Comparison of ENCODE assay signal across 8 cellular contexts in genomic region chr6:148520109-148520841, GRCh38.
DNase-seq lines count a peak whose midpoint lies in the region; ATAC-seq, FAIRE-seq and TF ChIP-seq lines count a peak whose summit lies in the region.

No MANE protein-coding gene starts in this region.

- no peaks in the 10 kb centered on the region for H3K27me3 Mint-ChIP-seq in mesothelial cell of epicardium (ENCODE audit: low read depth)

- no peak for TF ChIP-seq CTCF in mesothelial cell of epicardium (IDR thresholded peaks at IDR 0.05; ENCODE audit: unreplicated experiment)

- peaks cover 27% of the 10 kb centered on the region for H3K36me3 Mint-ChIP-seq in mesothelial cell of epicardium

- peak overlapping the region in 12 of 21 experiments; percentile 6 to 77 (median 38) for H3K27ac ChIP-seq in skin epidermis

- peak; percentile 89 for FAIRE-seq in GM19239 (lab: Jason Lieb, UNC)

- no peak overlapping the region for H3K4me3 ChIP-seq in skin epidermis

- peak; percentile 85 for ATAC-seq in HG02840 (IDR thresholded peaks at IDR 0.05; ENCODE audit: low FRiP score, unreplicated experiment)

- no peak overlapping the region for H3K4me3 Mint-ChIP-seq in mesothelial cell of epicardium

- no peaks in the 10 kb centered on the region for H3K9me3 Mint-ChIP-seq in mesothelial cell of epicardium

- DNase-seq in GM19239 (ENCODE audit: insufficient read length, low spot score) (peak; percentile 61), mesothelial cell of epicardium (ENCODE audit: low spot score in 2 of 2, unreplicated experiment in 2 of 2) (no peak), foreskin melanocyte (no peak)
- DNase-seq in activated naive CD4-positive, alpha-beta T cell treated with Interleukin-2 at 50 U/mL for 16 hours, result no peak
- DNase-seq in activated T-cell treated with anti-CD3 and anti-CD28 coated beads, Interleukin-2, amount 50 U/mL, for 48 hours, result no peak

- H3K4me1 Mint-ChIP-seq in mesothelial cell of epicardium, result peaks cover 12% of the 10 kb centered on the region

- H3K27ac Mint-ChIP-seq in mesothelial cell of epicardium, result no peak overlapping the region

TF ChIP-seq in PFSK-1, 5 proteins besides CTCF, POLR2A, EP300 and RAD21:
- TF ChIP-seq FOXP2 (optimal IDR thresholded peaks at IDR 0.05; ENCODE audit: borderline replicate concordance, extremely low read depth, extremely low read length, insufficient read depth) (peak; percentile 60), REST (IDR thresholded peaks at IDR 0.05; ENCODE audit: insufficient read depth in 1 of 2, low read depth in 2 of 2, low read length in 2 of 2) (0 out of 4 replicates have a peak, but pooled peaks of 1 of the 2 experiments have one; percentile 16), SIN3A (IDR thresholded peaks at IDR 0.05; ENCODE audit: borderline replicate concordance, insufficient read depth, low read length) (0 out of 2 replicates have a peak, but pooled peaks have one; percentile 42), TAF1 (IDR thresholded peaks at IDR 0.05; ENCODE audit: borderline replicate concordance, insufficient read depth, low read length) (peak; percentile 38; the same call in 1 of the 2 replicates), POLR2AphosphoS5 (IDR thresholded peaks at IDR 0.05; ENCODE audit: low read depth, low read length) (no peak)
